Comparison of ENCODE assay signal across 12 cellular contexts in genomic region chr3:14435175-14436011, GRCh38. TPM values are rescaled to one million over a fixed set of nuclear protein-coding genes. Genes with fewer than 3 reads are reported as not detected.
DNase-seq lines count a peak whose midpoint lies in the region; ATAC-seq and TF ChIP-seq lines count a peak whose summit lies in the region.
"Had no signal": no experiment of that assay in that cellular context is flagged by ENCODE, and none has a peak within 500 bp of the region (broad histone marks: within the 10 kb centered on the region; RNA-seq: fewer than 3 reads in every experiment).

No MANE protein-coding gene starts in this region.

- peaks cover 0 to 2% (median 0%) of the 10 kb centered on the region in 3 donors for H3K27me3 Mint-ChIP-seq in CD14-positive monocyte (ENCODE audit: low read depth in 3 of 3)

- intact Hi-C loops in CD14-positive monocyte (cut with micrococcal nuclease) (loop anchor here in 1 of 2 donors (2.0 kb wide), 1 partner anchor 25 kb away; no protein-coding TSS in a partner anchor), dorsolateral prefrontal cortex (cut with DNase I) (no loop called here)

- no peak overlapping the region for H3K4me3 ChIP-seq in HUES6 (ENCODE audit: low read depth, low read length)
- peak overlapping the region in 13 of 59 donors; percentile 2 to 31 (median 11) for H3K4me3 ChIP-seq in dorsolateral prefrontal cortex
- H3K4me3 ChIP-seq in neuronal stem cell (ENCODE audit: low read length in 2 of 2): no peak overlapping the region
- H3K4me3 ChIP-seq: coronary artery had no signal

- no CpG with 5 or more reads among the region's 18 CpGs for WGBS in neuronal stem cell (ENCODE audit: extremely low coverage in 2 of 2, insufficient read length in 2 of 2, insufficient replicate concordance in 1 of 2), 2 donors

- no peak for ATAC-seq in GM21737 (IDR thresholded peaks at IDR 0.05; ENCODE audit: unreplicated experiment)

- no peak overlapping the region for H3K4ac ChIP-seq in neuronal stem cell (ENCODE audit: low read length)

- peak overlapping the region; percentile 25 for H2AFZ ChIP-seq in neuronal stem cell (ENCODE audit: low read length)

- H3K9me3 ChIP-seq in HUES6 (ENCODE audit: control insufficient read depth, insufficient read depth, low read depth, low read length) (no peaks in the 10 kb centered on the region), neuronal stem cell (replicated peaks in 1 of 2; ENCODE audit: control insufficient read depth in 2 of 2, insufficient read depth in 1 of 2, low read depth in 1 of 2, low read length in 2 of 2) (no peaks in the 10 kb centered on the region)

- H4K8ac ChIP-seq in neuronal stem cell (ENCODE audit: low read depth, low read length): no peak overlapping the region

- H3K4me1 Mint-ChIP-seq in CD14-positive monocyte: peaks cover 94% of the 10 kb centered on the region

- DNase-seq in CD14-positive monocyte (ENCODE audit: low spot score) (no peak), dorsolateral prefrontal cortex (no peak), neuronal stem cell (ENCODE audit: low spot score) (no peak), iPS-NIHi11 (ENCODE audit: low spot score) (no peak), NCI-H187 (lab: John Stamatoyannopoulos, UW) (no peak)
- no peak for DNase-seq in stimulated activated CD4-positive, alpha-beta T cell treated with anti-CD3 and anti-CD28 coated beads, Interleukin-4, amount 100 ng/mL, for 24 hours
- DNase-seq: activated CD4-positive, alpha-beta T cell treated with anti-CD3 and anti-CD28 coated beads for 1 hour; islet precursor cell; stimulated activated CD4-positive, alpha-beta T cell treated with anti-CD3 and anti-CD28 coated beads, Interleukin-2, amount 100 ng/mL, for 48 hours had no signal

- H3K36me3 Mint-ChIP-seq in CD14-positive monocyte: peaks cover 38 to 48% of the 10 kb centered on the region in 2 donors

- no peak overlapping the region for H3K18ac ChIP-seq in neuronal stem cell (ENCODE audit: low read length)

- no peak overlapping the region for H3K4me2 ChIP-seq in neuronal stem cell (ENCODE audit: insufficient read depth, low read length, poor library complexity, severe bottlenecking)

- H3K4me1 ChIP-seq in HUES6 (ENCODE audit: control insufficient read depth, insufficient read depth, low read length): peaks cover 63% of the 10 kb centered on the region
- peaks cover 33 to 41% of the 10 kb centered on the region in 2 donors for H3K4me1 ChIP-seq in neuronal stem cell (ENCODE audit: control insufficient read depth in 2 of 2, insufficient read depth in 1 of 2, low read depth in 1 of 2, low read length in 2 of 2)

- no peak overlapping the region for H2BK120ac ChIP-seq in neuronal stem cell (ENCODE audit: low read depth, low read length)

- H3K27me3 ChIP-seq in HUES6 (ENCODE audit: control insufficient read depth, insufficient read depth, low read length) (no peaks in the 10 kb centered on the region), dorsolateral prefrontal cortex (no peaks in the 10 kb centered on the region), neuronal stem cell (ENCODE audit: control insufficient read depth in 3 of 3, insufficient read depth in 3 of 3, low read depth in 1 of 3, low read length in 3 of 3) (no peaks in the 10 kb centered on the region)

- peaks cover 5% of the 10 kb centered on the region for H3K79me1 ChIP-seq in neuronal stem cell (ENCODE audit: low read depth, low read length)

- H3K9ac ChIP-seq in HUES6 (ENCODE audit: low read length) (no peak overlapping the region), neuronal stem cell (ENCODE audit: low read depth, low read length, poor library complexity) (no peak overlapping the region)

- H3K36me3 ChIP-seq in HUES6 (ENCODE audit: control insufficient read depth, insufficient read depth, low read length): peaks cover 8% of the 10 kb centered on the region
- no peaks in the 10 kb centered on the region for H3K36me3 ChIP-seq in neuronal stem cell (replicated peaks in 1 of 2; ENCODE audit: control insufficient read depth in 2 of 2, insufficient read depth in 2 of 2, low read length in 2 of 2)

- H2BK5ac ChIP-seq in neuronal stem cell (ENCODE audit: low read length): no peak overlapping the region

- H2BK15ac ChIP-seq in neuronal stem cell (ENCODE audit: low read length): no peak overlapping the region

- peaks cover 0 to 3% (median 0%) of the 10 kb centered on the region in 7 donors for H3K9me3 Mint-ChIP-seq in CD14-positive monocyte

- no peak overlapping the region for H2AK5ac ChIP-seq in neuronal stem cell (ENCODE audit: low read depth, low read length)

- no peak overlapping the region for H3K23ac ChIP-seq in neuronal stem cell (ENCODE audit: low read depth, low read length, poor library complexity)

- H4K91ac ChIP-seq in neuronal stem cell (ENCODE audit: low read depth, low read length, poor library complexity): no peak overlapping the region

- peak overlapping the region; percentile 19; the same call in 1 of the 2 replicates for H3K27ac ChIP-seq in HUES6 (ENCODE audit: low read depth, low read length)
- H3K27ac ChIP-seq in dorsolateral prefrontal cortex: peak overlapping the region in 55 of 59 donors; percentile 14 to 94 (median 72)
- no peak overlapping the region for H3K27ac ChIP-seq in neuronal stem cell (replicated peaks; ENCODE audit: low read length)

- peak overlapping the region; percentile 97 to 100 (median 100) for H3K27ac Mint-ChIP-seq in CD14-positive monocyte

- no peak overlapping the region for H3K14ac ChIP-seq in neuronal stem cell (ENCODE audit: low read length)

- peak overlapping the region in 1 of 2 donors; percentile 47 for H3K4me3 Mint-ChIP-seq in CD14-positive monocyte

- no peak for TF ChIP-seq CTCF in CD14-positive monocyte (IDR thresholded peaks at IDR 0.05)
- no peak for TF ChIP-seq CTCF in dorsolateral prefrontal cortex (IDR thresholded peaks at IDR 0.05 in 54 of 56, conservative IDR thresholded peaks at IDR 0.05 in 2 of 56; ENCODE audit: low read depth in 1 of 56, partially characterized antibody in 56 of 56)

- no peak overlapping the region for H2BK12ac ChIP-seq in neuronal stem cell (ENCODE audit: low read length)

RNA-seq across cellular contexts. Expression of gene SLC6A6, which starts 33.0 kb away (rescaled TPM):
- 10 to 100 TPM; 18.4 to 24.5 TPM for polyA plus RNA-seq in CD14-positive monocyte
- 10 to 100 TPM; 17.9 to 78.1 (median 30.7) TPM for total RNA-seq in dorsolateral prefrontal cortex
- 27.6 TPM for polyA plus RNA-seq in neuronal stem cell (2013, experiment 1 of 2)
- polyA plus RNA-seq in neuronal stem cell (2013, experiment 2 of 2): 30.3 TPM
